Comparison of ENCODE assay signal across 1 cellular context in genomic region chr1:46719689-46720088, GRCh38.
TF ChIP-seq lines count a peak whose summit lies in the region.

No MANE protein-coding gene starts in this region.

TF ChIP-seq in K562, 482 proteins besides CTCF, POLR2A, EP300 and RAD21 (continued from another document):
- peak; percentile 13; the same call in 1 of the 2 replicates for TF ChIP-seq ATF3 (IDR thresholded peaks at IDR 0.05)
- TF ChIP-seq ATF3 (CRISPR knock-in tag; conservative IDR thresholded peaks at IDR 0.05) = no peak
- no peak for TF ChIP-seq ETV6 (IDR thresholded peaks at IDR 0.05; ENCODE audit: borderline replicate concordance in 1 of 2, low read depth in 2 of 2, low read length in 1 of 2)
- no peak for TF ChIP-seq ETV6 (CRISPR knock-in tag; IDR thresholded peaks at IDR 0.05; ENCODE audit: borderline replicate concordance)
- no peak for TF ChIP-seq ZNF395 (CRISPR knock-in tag; IDR thresholded peaks at IDR 0.05)
- TF ChIP-seq NEUROD1 (IDR thresholded peaks at IDR 0.05; ENCODE audit: borderline replicate concordance, low read depth, low read length, partially characterized antibody) = no peak
- TF ChIP-seq ZNF507 (tag; conservative IDR thresholded peaks at IDR 0.05) = no peak
- no peak for TF ChIP-seq TBL1XR1 (IDR thresholded peaks at IDR 0.05; ENCODE audit: low read length in 2 of 2)
TF ChIP-seq in K562: peak in this region for 26.
